In genomic region chr3:127556565-127556964, GRCh38 we compare ENCODE assay signal across 16 cellular contexts. TPM values are rescaled to one million over a fixed set of nuclear protein-coding genes. Genes with fewer than 3 reads are reported as not detected.
A peak's percentile ranks its signal among the peaks of the same experiment; 100 is the strongest.
DNase-seq lines count a peak whose midpoint lies in the region; ATAC-seq and TF ChIP-seq lines count a peak whose summit lies in the region.
"Had no signal": no experiment of that assay in that cellular context is flagged by ENCODE, and none has a peak within 500 bp of the region (broad histone marks: within the 10 kb centered on the region; RNA-seq: fewer than 3 reads in every experiment).

No MANE protein-coding gene starts in this region.

- H3K27ac Mint-ChIP-seq in osteocyte (ENCODE audit: unreplicated experiment), result no peak overlapping the region
- H3K27ac Mint-ChIP-seq: activated CD8-positive, alpha-beta memory T cell treated with anti-CD3 and anti-CD28 coated beads, Interleukin-2, amount 10 ng/mL, durations not matched to agents 7 days and 5 days had no signal

- intact Hi-C loops in gastrocnemius medialis (cut with DNase I; ENCODE audit: low total_unique reads), result no loop called here

- peak; percentile 56 for DNase-seq in NCI-H82 (lab: John Stamatoyannopoulos, UW)
- no peak for DNase-seq in NCI-H82 treated with DMSO at 0.1 percent for 48 hours (lab: John Stamatoyannopoulos, UW; ENCODE audit: unreplicated experiment)
- no peak for DNase-seq in astrocyte of the cerebellum (ENCODE audit: low read depth)
- no peak for DNase-seq in osteocyte (ENCODE audit: extremely low spot score, unreplicated experiment)
- no peak for DNase-seq in gastrocnemius medialis
- no peak for DNase-seq in EL
- DNase-seq: activated CD8-positive, alpha-beta memory T cell treated with anti-CD3 and anti-CD28 coated beads, Interleukin-2, amount 10 ng/mL, durations not matched to agents 7 days and 5 days; activated naive CD4-positive, alpha-beta T cell; effector CD4-positive, alpha-beta T cell; foreskin keratinocyte; NCI-H2081; ovary; stimulated activated naive CD4-positive, alpha-beta T cell treated with Interleukin-2 at 50 U/mL for 16 hours had no signal

- H3K27me3 ChIP-seq in KMS-11 (ENCODE audit: insufficient read depth, low read depth) (no peaks in the 10 kb centered on the region), gastrocnemius medialis (no peaks in the 10 kb centered on the region)
- H3K27me3 ChIP-seq: foreskin keratinocyte, ovary had no signal

- no peak overlapping the region for H2AFZ ChIP-seq in KMS-11 (ENCODE audit: low read depth)

- no peaks in the 10 kb centered on the region for H3K79me2 ChIP-seq in KMS-11 (ENCODE audit: insufficient read depth, low read depth)

- no peaks in the 10 kb centered on the region for H3K9me3 Mint-ChIP-seq in osteocyte (ENCODE audit: unreplicated experiment)

- in situ Hi-C loops in astrocyte of the cerebellum (cut with HindIII; ENCODE audit: low sequenced_read_pairs), result no loop called here
- in situ Hi-C loops in gastrocnemius medialis (cut with MboI; ENCODE audit: low sequenced_read_pairs in 4 of 4), result no loop called here

- no peak overlapping the region for H3K4me2 ChIP-seq in KMS-11

- ATAC-seq in gastrocnemius medialis (no peak), HG03460 (IDR thresholded peaks at IDR 0.05; ENCODE audit: unreplicated experiment) (no peak)
- ATAC-seq: activated CD8-positive, alpha-beta memory T cell treated with anti-CD3 and anti-CD28 coated beads, Interleukin-2, amount 10 ng/mL, durations not matched to agents 7 days and 5 days; foreskin keratinocyte had no signal

- H4K20me1 ChIP-seq in KMS-11 (ENCODE audit: insufficient read depth), result no peaks in the 10 kb centered on the region

- no peak overlapping the region for H3K9ac ChIP-seq in KMS-11

- TF ChIP-seq POLR2A in gastrocnemius medialis (IDR thresholded peaks at IDR 0.05), result no peak

- H3K36me3 ChIP-seq in KMS-11 (ENCODE audit: insufficient read depth) (no peaks in the 10 kb centered on the region), gastrocnemius medialis (no peaks in the 10 kb centered on the region)
- H3K36me3 ChIP-seq: ovary had no signal

- TF ChIP-seq CTCF in KMS-11 (conservative IDR thresholded peaks at IDR 0.05; ENCODE audit: low read depth, low read length), result 0 out of 2 replicates have a peak, but pooled peaks have one; percentile 20
- peak; percentile 8 for TF ChIP-seq CTCF in astrocyte of the cerebellum (IDR thresholded peaks at IDR 0.05; ENCODE audit: low read depth, low read length, missing control alignments)
- TF ChIP-seq CTCF in osteocyte (IDR thresholded peaks at IDR 0.05), result peak; percentile 16
- TF ChIP-seq CTCF in gastrocnemius medialis (IDR thresholded peaks at IDR 0.05 in 4 of 5, conservative IDR thresholded peaks at IDR 0.05 in 1 of 5), result no peak

- no peak overlapping the region for H3K27ac ChIP-seq in KMS-11
- H3K27ac ChIP-seq in gastrocnemius medialis, result no peak overlapping the region
- H3K27ac ChIP-seq: foreskin keratinocyte, HL-60, ovary had no signal

- no peaks in the 10 kb centered on the region for H3K36me3 Mint-ChIP-seq in osteocyte (ENCODE audit: unreplicated experiment)

- peaks cover 5% of the 10 kb centered on the region for H3K4me1 Mint-ChIP-seq in osteocyte (ENCODE audit: unreplicated experiment)

- H3K4me1 ChIP-seq in KMS-11 (ENCODE audit: low read depth, poor library complexity, severe bottlenecking), result no peaks in the 10 kb centered on the region
- H3K4me1 ChIP-seq in gastrocnemius medialis, result no peaks in the 10 kb centered on the region
- H3K4me1 ChIP-seq: foreskin keratinocyte had no signal

- H3K4me3 Mint-ChIP-seq in osteocyte (ENCODE audit: unreplicated experiment), result no peak overlapping the region
- H3K4me3 Mint-ChIP-seq: activated CD8-positive, alpha-beta memory T cell treated with anti-CD3 and anti-CD28 coated beads, Interleukin-2, amount 10 ng/mL, durations not matched to agents 7 days and 5 days had no signal

- no peaks in the 10 kb centered on the region for H3K9me3 ChIP-seq in gastrocnemius medialis
- H3K9me3 ChIP-seq: ovary had no signal

- peaks cover 12% of the 10 kb centered on the region for H3K27me3 Mint-ChIP-seq in osteocyte (ENCODE audit: unreplicated experiment)

- H3K4me3 ChIP-seq in KMS-11 (IDR thresholded peaks at IDR 0.05; ENCODE audit: insufficient read depth, low read depth, low read length), result no peak overlapping the region
- H3K4me3 ChIP-seq in astrocyte of the cerebellum (ENCODE audit: low read depth, low read length), result no peak overlapping the region
- no peak overlapping the region for H3K4me3 ChIP-seq in gastrocnemius medialis
- H3K4me3 ChIP-seq: ovary had no signal

RNA-seq across cellular contexts. Expression of gene TPRA1, which starts 34.0 kb away (rescaled TPM):
- 49.0 and 49.7 TPM in 2 replicates for total RNA-seq in osteocyte
- total RNA-seq in gastrocnemius medialis, result 10 to 100 TPM; 29.2 to 42.1 (median 31.1) TPM

RNA-seq across cellular contexts. Expression of gene MCM2, which starts 41.6 kb away (rescaled TPM):
- total RNA-seq in osteocyte (19.2 and 20.4 TPM in 2 replicates), gastrocnemius medialis (10 to 100 TPM in 1 of 4 donors, 1 to 10 TPM in 3; 3.5 to 12.5 (median 6.6) TPM)

Comparison
In these comparisons a context has a peak if more than half of its experiments do, and no peak if none do; other contexts are left out.
1. CTCF ChIP-seq: peak in KMS-11 (single experiment), astrocyte of the cerebellum (single experiment) and osteocyte (single experiment); none in gastrocnemius medialis (0 of 5).